In genomic region chr10:51672039-51672535, GRCh38 we compare ENCODE assay signal across 18 cellular contexts. TPM values are rescaled to one million over a fixed set of nuclear protein-coding genes. Genes with fewer than 3 reads are reported as not detected.
DNase-seq lines count a peak whose midpoint lies in the region; FAIRE-seq and TF ChIP-seq lines count a peak whose summit lies in the region.
"Had no signal": no experiment of that assay in that cellular context is flagged by ENCODE, and none has a peak within 500 bp of the region (broad histone marks: within the 10 kb centered on the region; RNA-seq: fewer than 3 reads in every experiment).

No MANE protein-coding gene starts in this region.

- no peak overlapping the region for H3K27ac ChIP-seq in kidney (ENCODE audit: low read depth in 2 of 2, low read length in 2 of 2)
- H3K27ac ChIP-seq: BLaER1 treated with 17β-estradiol and CSF1 and Interleukin-3, amounts not matched to agents 10 nM and 100 nM had no signal

- no peak for TF ChIP-seq CTCF in kidney (IDR thresholded peaks at IDR 0.05; ENCODE audit: borderline replicate concordance, extremely low read depth, insufficient read depth)

- intact Hi-C loops in kidney (cut with DNase I): no loop called here

- no peak overlapping the region for H3K4me3 ChIP-seq in kidney (ENCODE audit: low read length in 2 of 2)
- H3K4me3 ChIP-seq: BLaER1 treated with 17β-estradiol and CSF1 and Interleukin-3, amounts not matched to agents 10 nM and 100 nM; GM12878; HAP-1 had no signal

- FAIRE-seq in G401.6 (lab: Jason Lieb, UNC): peak; percentile 89
- peak; percentile 33 for FAIRE-seq in colon (lab: Jason Lieb, UNC)
- FAIRE-seq in kidney (lab: Jason Lieb, UNC): peak; percentile 81
- FAIRE-seq: GM12878, H54 had no signal

- no peaks in the 10 kb centered on the region for H3K9me3 ChIP-seq in kidney (ENCODE audit: control insufficient read depth in 1 of 2, low read length in 2 of 2)
- H3K9me3 ChIP-seq: BE2C, HAP-1 had no signal

- no peaks in the 10 kb centered on the region for H3K36me3 ChIP-seq in kidney (ENCODE audit: control insufficient read depth in 1 of 2, insufficient read depth in 2 of 2, low read length in 2 of 2)
- H3K36me3 ChIP-seq: BE2C; BLaER1 treated with 17β-estradiol and CSF1 and Interleukin-3, amounts not matched to agents 10 nM and 100 nM; HAP-1 had no signal

- DNase-seq in kidney (no peak), GDM1 (lab: John Stamatoyannopoulos, UW) (no peak), SW480 (ENCODE audit: low spot score) (no peak), anterior cingulate cortex (lab: John Stamatoyannopoulos, UW) (no peak)
- DNase-seq: AML-193; BE2C; Calu3; CD4-positive, alpha-beta T cell; CD8-positive, alpha-beta memory T cell; DMS53; DMS79 treated with DMSO at 0.1 percent for 48 hours; GOT3 had no signal

- H3K4me1 ChIP-seq in kidney (ENCODE audit: control insufficient read depth in 1 of 2, insufficient read depth in 1 of 2, low read depth in 1 of 2, low read length in 2 of 2): no peaks in the 10 kb centered on the region
- H3K4me1 ChIP-seq: BE2C, HAP-1 had no signal

- H3K9ac ChIP-seq in kidney (ENCODE audit: low read length in 2 of 2): no peak overlapping the region
- H3K9ac ChIP-seq: BLaER1 treated with 17β-estradiol and CSF1 and Interleukin-3, amounts not matched to agents 10 nM and 100 nM had no signal

RNA-seq across cellular contexts. Expression of gene CSTF2T, which starts 27.3 kb away (rescaled TPM):
- 24.9 TPM for total RNA-seq in kidney
- 11.2 TPM for polyA plus RNA-seq in kidney (ENCODE audit: insufficient read depth, low read depth, low replicate concordance)
